13 cellular contexts compared by ENCODE assay signal in the genomic region with DNA sequence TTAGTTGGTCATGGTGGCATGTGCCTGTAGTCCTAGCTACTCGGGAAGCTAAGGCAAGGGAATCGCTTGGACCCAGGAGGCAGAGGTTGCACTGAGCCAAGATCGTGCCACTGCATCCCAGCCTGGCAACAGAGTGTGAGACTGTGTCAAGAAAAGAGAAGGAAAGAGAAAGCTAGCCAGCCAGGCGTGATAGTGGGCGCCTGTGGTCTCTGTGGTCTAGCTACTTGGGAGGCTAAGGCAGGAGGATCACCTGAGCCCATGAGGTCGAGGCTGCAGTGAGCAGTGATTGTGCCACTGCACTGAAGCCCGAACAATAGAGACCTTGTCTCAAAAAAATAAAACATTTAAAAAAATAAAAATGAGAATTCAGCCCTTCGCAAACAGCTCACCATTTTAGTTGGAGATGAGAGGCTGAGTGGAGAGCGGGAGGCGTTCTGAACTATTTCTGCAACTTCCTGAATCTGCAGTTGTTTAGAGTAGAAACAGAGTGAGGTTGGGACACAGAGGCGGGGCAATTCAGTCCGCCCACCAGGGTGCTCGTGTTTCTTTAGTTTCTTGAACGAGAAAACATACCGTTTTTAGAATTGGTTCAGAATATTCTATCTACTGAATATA. TPM values are rescaled to one million over a fixed set of nuclear protein-coding genes. Genes with fewer than 3 reads are reported as not detected.
DNase-seq lines count a peak whose midpoint lies in the region; TF ChIP-seq lines count a peak whose summit lies in the region.
"Had no signal": no experiment of that assay in that cellular context is flagged by ENCODE, and none has a peak within 500 bp of the region (broad histone marks: within the 10 kb centered on the region; RNA-seq: fewer than 3 reads in every experiment).

No MANE protein-coding gene starts in this region.

- H3K27ac ChIP-seq in Karpas-422 (ENCODE audit: low read length) (no peak overlapping the region), neuronal stem cell (replicated peaks; ENCODE audit: low read length) (no peak overlapping the region)

- H4K20me1 ChIP-seq in Karpas-422 (ENCODE audit: insufficient read depth, low read depth, low read length) = no peaks in the 10 kb centered on the region

- no peak overlapping the region for H4K91ac ChIP-seq in neuronal stem cell (ENCODE audit: low read depth, low read length, poor library complexity)

- H3K4me1 Mint-ChIP-seq in activated naive CD8-positive, alpha-beta T cell treated with anti-CD3 and anti-CD28 coated beads for 36 hours = peaks cover 15% of the 10 kb centered on the region
- H3K4me1 Mint-ChIP-seq in progenitor cell of endocrine pancreas (ENCODE audit: low read depth) = no peaks in the 10 kb centered on the region

- H3K79me1 ChIP-seq in neuronal stem cell (ENCODE audit: low read depth, low read length) = no peaks in the 10 kb centered on the region

- no peaks in the 10 kb centered on the region for H3K27me3 ChIP-seq in Karpas-422 (ENCODE audit: low read length)
- no peaks in the 10 kb centered on the region for H3K27me3 ChIP-seq in neuronal stem cell (ENCODE audit: control insufficient read depth in 3 of 3, insufficient read depth in 3 of 3, low read depth in 1 of 3, low read length in 3 of 3)

- no peak overlapping the region for H4K8ac ChIP-seq in neuronal stem cell (ENCODE audit: low read depth, low read length)

- no peaks in the 10 kb centered on the region for H3K9me3 Mint-ChIP-seq in activated naive CD8-positive, alpha-beta T cell treated with anti-CD3 and anti-CD28 coated beads for 36 hours
- H3K9me3 Mint-ChIP-seq in progenitor cell of endocrine pancreas (ENCODE audit: low read depth) = no peaks in the 10 kb centered on the region
- H3K9me3 Mint-ChIP-seq: activated T-helper 1 cell treated with anti-CD3 and anti-CD28 coated beads, Interleukin-12 subunit alpha, Interleukin-12 subunit beta, Interleukin-2, Interleukin-4 antibody, amounts not matched to agents 30 ng/mL and 10 ng/mL and 1 ng/mL, durations not matched to agents 14 hours and 24 hours and 36 hours had no signal

- H2BK5ac ChIP-seq in neuronal stem cell (ENCODE audit: low read length) = no peak overlapping the region

- no CpG with 5 or more reads among the region's 15 CpGs for WGBS in neuronal stem cell (ENCODE audit: extremely low coverage in 2 of 2, insufficient read length in 2 of 2, insufficient replicate concordance in 1 of 2), 2 donors

- H3K79me2 ChIP-seq in Karpas-422 (ENCODE audit: low read length) = no peaks in the 10 kb centered on the region

- H3K36me3 Mint-ChIP-seq in activated naive CD8-positive, alpha-beta T cell treated with anti-CD3 and anti-CD28 coated beads for 36 hours = no peaks in the 10 kb centered on the region
- no peaks in the 10 kb centered on the region for H3K36me3 Mint-ChIP-seq in progenitor cell of endocrine pancreas (ENCODE audit: insufficient read depth)

- TF ChIP-seq CTCF in GM10266 (IDR thresholded peaks at IDR 0.05; ENCODE audit: control insufficient read depth, insufficient read depth, low read depth, missing control alignments) (no peak), progenitor cell of endocrine pancreas (IDR thresholded peaks at IDR 0.05; ENCODE audit: unreplicated experiment) (no peak)

- no peak overlapping the region for H3K14ac ChIP-seq in neuronal stem cell (ENCODE audit: low read length)

- no peak overlapping the region for H2BK12ac ChIP-seq in neuronal stem cell (ENCODE audit: low read length)

- H3K9ac ChIP-seq in Karpas-422 (ENCODE audit: low read length) = peak overlapping the region; percentile 34; the same call in 1 of the 2 replicates
- H3K9ac ChIP-seq in neuronal stem cell (ENCODE audit: low read depth, low read length, poor library complexity) = no peak overlapping the region

- no peak overlapping the region for H2BK15ac ChIP-seq in neuronal stem cell (ENCODE audit: low read length)

- peak overlapping the region; percentile 50 for H3K4me3 Mint-ChIP-seq in activated naive CD8-positive, alpha-beta T cell treated with anti-CD3 and anti-CD28 coated beads for 36 hours
- H3K4me3 Mint-ChIP-seq in progenitor cell of endocrine pancreas (ENCODE audit: low read depth) = no peak overlapping the region
- H3K4me3 Mint-ChIP-seq: activated T-helper 1 cell treated with anti-CD3 and anti-CD28 coated beads, Interleukin-12 subunit alpha, Interleukin-12 subunit beta, Interleukin-2, Interleukin-4 antibody, amounts not matched to agents 30 ng/mL and 10 ng/mL and 1 ng/mL, durations not matched to agents 14 hours and 24 hours and 36 hours had no signal

- no peak overlapping the region for H3K4ac ChIP-seq in neuronal stem cell (ENCODE audit: low read length)

- DNase-seq in GM10266 (ENCODE audit: extremely low spot score) (peak; percentile 59), Karpas-422 (peak; percentile 63), neuronal stem cell (ENCODE audit: low spot score) (no peak), progenitor cell of endocrine pancreas (ENCODE audit: low spot score, unreplicated experiment) (no peak)
- peak; percentile 33 for DNase-seq in activated naive CD8-positive, alpha-beta T cell treated with anti-CD3 and anti-CD28 coated beads for 36 hours
- no peak for DNase-seq in central memory CD4-positive, alpha-beta T cell
- DNase-seq in stimulated activated CD4-positive, alpha-beta T cell treated with anti-CD3 and anti-CD28 coated beads, Interleukin-4, amount 100 ng/mL, for 4 hours = no peak
- no peak for DNase-seq in stimulated activated CD4-positive, alpha-beta T cell treated with anti-CD3 and anti-CD28 coated beads, Interleukin-4, amount 100 ng/mL, for 1 hour
- DNase-seq: DMS79 treated with DMSO at 0.1 percent for 48 hours, NCI-H2029, retina, SW 1271 had no signal

- H2AFZ ChIP-seq in Karpas-422 (ENCODE audit: low read length) (peak overlapping the region; percentile 44), neuronal stem cell (ENCODE audit: low read length) (no peak overlapping the region)

- no peak overlapping the region for H3K27ac Mint-ChIP-seq in activated naive CD8-positive, alpha-beta T cell treated with anti-CD3 and anti-CD28 coated beads for 36 hours
- no peak overlapping the region for H3K27ac Mint-ChIP-seq in progenitor cell of endocrine pancreas
- H3K27ac Mint-ChIP-seq: activated T-helper 1 cell treated with anti-CD3 and anti-CD28 coated beads, Interleukin-12 subunit alpha, Interleukin-12 subunit beta, Interleukin-2, Interleukin-4 antibody, amounts not matched to agents 30 ng/mL and 10 ng/mL and 1 ng/mL, durations not matched to agents 14 hours and 24 hours and 36 hours had no signal

- no peak overlapping the region for H2AK5ac ChIP-seq in neuronal stem cell (ENCODE audit: low read depth, low read length)

- no peaks in the 10 kb centered on the region for H3K27me3 Mint-ChIP-seq in activated naive CD8-positive, alpha-beta T cell treated with anti-CD3 and anti-CD28 coated beads for 36 hours
- H3K27me3 Mint-ChIP-seq in progenitor cell of endocrine pancreas = peaks cover 11% of the 10 kb centered on the region

- no peak overlapping the region for H2BK120ac ChIP-seq in neuronal stem cell (ENCODE audit: low read depth, low read length)

- H3K4me3 ChIP-seq in Karpas-422 (ENCODE audit: low read length) (peak overlapping the region; percentile 26; the same call in 1 of the 2 replicates), neuronal stem cell (ENCODE audit: low read length in 2 of 2) (no peak overlapping the region)

- H3K9me2 ChIP-seq in Karpas-422 (replicated peaks; ENCODE audit: insufficient read depth, low read length) = no peaks in the 10 kb centered on the region

- H3K23ac ChIP-seq in neuronal stem cell (ENCODE audit: low read depth, low read length, poor library complexity) = peak overlapping the region; percentile 17

- H3K4me2 ChIP-seq in Karpas-422 (ENCODE audit: low read depth, low read length, poor library complexity, severe bottlenecking) (peak overlapping the region; percentile 49), neuronal stem cell (ENCODE audit: insufficient read depth, low read length, poor library complexity, severe bottlenecking) (no peak overlapping the region)

- no peaks in the 10 kb centered on the region for H3K36me3 ChIP-seq in Karpas-422 (ENCODE audit: insufficient read depth, low read length)
- H3K36me3 ChIP-seq in neuronal stem cell (replicated peaks in 1 of 2; ENCODE audit: control insufficient read depth in 2 of 2, insufficient read depth in 2 of 2, low read length in 2 of 2) = no peaks in the 10 kb centered on the region

- H3K18ac ChIP-seq in neuronal stem cell (ENCODE audit: low read length) = no peak overlapping the region

- H3K9me3 ChIP-seq in Karpas-422 (ENCODE audit: low read length) (no peaks in the 10 kb centered on the region), neuronal stem cell (replicated peaks in 1 of 2; ENCODE audit: control insufficient read depth in 2 of 2, insufficient read depth in 1 of 2, low read depth in 1 of 2, low read length in 2 of 2) (no peaks in the 10 kb centered on the region)

- H3K4me1 ChIP-seq in Karpas-422 (ENCODE audit: low read length) (peaks cover 8% of the 10 kb centered on the region), neuronal stem cell (ENCODE audit: control insufficient read depth in 2 of 2, insufficient read depth in 1 of 2, low read depth in 1 of 2, low read length in 2 of 2) (peaks cover 0 to 2% of the 10 kb centered on the region in 2 donors)

RNA-seq across cellular contexts. Expression of a gene that starts 33.2 kb away (rescaled TPM):
- total RNA-seq in Karpas-422 (2014; rRNA removed; shearing (Covaris generic); ENCODE audit: low replicate concordance) = 49.3 and 66.5 TPM in 2 replicates
- 100 to 1,000 TPM; 179 to 184 TPM for total RNA-seq in activated naive CD8-positive, alpha-beta T cell treated with anti-CD3 and anti-CD28 coated beads for 36 hours
- polyA plus RNA-seq in neuronal stem cell (2013, experiment 1 of 2) = 75.3 TPM
- polyA plus RNA-seq in neuronal stem cell (2013, experiment 2 of 2) = 72.7 TPM
- total RNA-seq in progenitor cell of endocrine pancreas = 108 and 110 TPM in 2 replicates

RNA-seq across cellular contexts. Expression of a gene that starts 34.1 kb away (rescaled TPM):
- total RNA-seq in Karpas-422 (2014; rRNA removed; shearing (Covaris generic); ENCODE audit: low replicate concordance) = not detected in 2 replicates
- not detected for total RNA-seq in activated naive CD8-positive, alpha-beta T cell treated with anti-CD3 and anti-CD28 coated beads for 36 hours
- 0.04 TPM for polyA plus RNA-seq in neuronal stem cell (2013, experiment 1 of 2)
- 0.03 TPM for polyA plus RNA-seq in neuronal stem cell (2013, experiment 2 of 2)
- total RNA-seq in progenitor cell of endocrine pancreas = not detected in 2 replicates
- total RNA-seq: activated T-helper 1 cell treated with anti-CD3 and anti-CD28 coated beads, Interleukin-12 subunit alpha, Interleukin-12 subunit beta, Interleukin-2, Interleukin-4 antibody, amounts not matched to agents 30 ng/mL and 10 ng/mL and 1 ng/mL, durations not matched to agents 14 hours and 24 hours and 36 hours had no signal

Comparison
In these comparisons a context has a peak if more than half of its experiments do, and no peak if none do; other contexts are left out.
1. DNase-seq: peak in GM10266 (single experiment), Karpas-422 (single experiment) and activated naive CD8-positive, alpha-beta T cell treated with anti-CD3 and anti-CD28 coated beads for 36 hours (single experiment); none in neuronal stem cell (single experiment), progenitor cell of endocrine pancreas (single experiment), central memory CD4-positive, alpha-beta T cell (single experiment), stimulated activated CD4-positive, alpha-beta T cell treated with anti-CD3 and anti-CD28 coated beads, Interleukin-4, amount 100 ng/mL, for 4 hours (0 of 2) and stimulated activated CD4-positive, alpha-beta T cell treated with anti-CD3 and anti-CD28 coated beads, Interleukin-4, amount 100 ng/mL, for 1 hour (single experiment).